ENCODE assay signal across 20 cellular contexts in genomic region chr4:21450331-21450730, GRCh38.
DNase-seq lines count a peak whose midpoint lies in the region; ATAC-seq, FAIRE-seq and TF ChIP-seq lines count a peak whose summit lies in the region.
"Had no signal": no experiment of that assay in that cellular context is flagged by ENCODE, and none has a peak within 500 bp of the region (broad histone marks: within the 10 kb centered on the region; RNA-seq: fewer than 3 reads in every experiment).

No MANE protein-coding gene starts in this region.

- H3K4me2 ChIP-seq in IMR-90 (ENCODE audit: low read depth, low read length) (no peak overlapping the region), K562 (ENCODE audit: insufficient read depth, low read length) (no peak overlapping the region), mesendoderm (ENCODE audit: low read length) (no peak overlapping the region)
- H3K4me2 ChIP-seq: A549, GM23338 had no signal

- TF ChIP-seq EP300 in K562 (IDR thresholded peaks at IDR 0.05; ENCODE audit: low read length), result no peak

- H2BK20ac ChIP-seq in IMR-90 (ENCODE audit: low read depth, low read length), result no peak overlapping the region

- no peak for TF ChIP-seq RAD21 in IMR-90 (IDR thresholded peaks at IDR 0.05; ENCODE audit: low read length)
- no peak for TF ChIP-seq RAD21 in K562 (CRISPR knock-in tag; conservative IDR thresholded peaks at IDR 0.05 in 1 of 2, IDR thresholded peaks at IDR 0.05 in 1 of 2)

- H3K14ac ChIP-seq in IMR-90 (replicated peaks; ENCODE audit: low read depth, low read length), result no peak overlapping the region

- TF ChIP-seq CTCF in IMR-90 (conservative IDR thresholded peaks at IDR 0.05; ENCODE audit: low read depth, low read length) (no peak), K562 (IDR thresholded peaks at IDR 0.05 in 2 of 3, conservative IDR thresholded peaks at IDR 0.05 in 1 of 3; ENCODE audit: insufficient read depth in 2 of 3, low read depth in 1 of 3, low read length in 3 of 3) (no peak)

- H3K79me2 ChIP-seq in K562 (ENCODE audit: control insufficient read depth, insufficient read depth, low read length), result no peaks in the 10 kb centered on the region
- H3K79me2 ChIP-seq in mesendoderm (ENCODE audit: control insufficient read depth, insufficient read depth, low read length), result no peaks in the 10 kb centered on the region

- BruUV-seq in IMR-90 (replicated peaks; lab: Mats Ljungman, UMichigan) (no TSS peak), K562 (replicated peaks; lab: Mats Ljungman, UMichigan) (no TSS peak)

- H3K9me1 ChIP-seq in IMR-90 (ENCODE audit: insufficient read depth, low read length) (no peaks in the 10 kb centered on the region), K562 (ENCODE audit: control insufficient read depth, insufficient read depth, low read length) (no peaks in the 10 kb centered on the region)

- H2AK5ac ChIP-seq in IMR-90 (ENCODE audit: low read depth, low read length), result no peak overlapping the region
- no peak overlapping the region for H2AK5ac ChIP-seq in mesendoderm (ENCODE audit: low read length)

- H2BK120ac ChIP-seq in IMR-90 (ENCODE audit: low read depth, low read length) (no peak overlapping the region), mesendoderm (ENCODE audit: low read depth, low read length) (no peak overlapping the region)

- H3K27me3 ChIP-seq in IMR-90 (ENCODE audit: control insufficient read depth, insufficient read depth, low read length), result no peaks in the 10 kb centered on the region
- H3K27me3 ChIP-seq in K562 (ENCODE audit: control insufficient read depth in 2 of 2, insufficient read depth in 2 of 2, low read length in 2 of 2), result no peaks in the 10 kb centered on the region
- peaks cover 1% of the 10 kb centered on the region for H3K27me3 ChIP-seq in mesendoderm (ENCODE audit: insufficient read depth, low read length, poor library complexity)

- intact Hi-C loops in IMR-90 (cut with micrococcal nuclease), result no loop called here
- intact Hi-C loops in K562 (cut with micrococcal nuclease), result no loop called here

- no peak overlapping the region for H3K4me3 ChIP-seq in IMR-90 (ENCODE audit: insufficient read depth, low read depth, low read length)
- no peak overlapping the region for H3K4me3 ChIP-seq in K562
- no peak overlapping the region for H3K4me3 ChIP-seq in mesendoderm (ENCODE audit: low read length)
- H3K4me3 ChIP-seq: A549, GM23338 had no signal

- H3K4me1 ChIP-seq in IMR-90 (ENCODE audit: control insufficient read depth, insufficient read depth, low read length) (no peaks in the 10 kb centered on the region), K562 (replicated peaks in 1 of 2; ENCODE audit: control insufficient read depth in 2 of 2, insufficient read depth in 2 of 2, low read length in 2 of 2) (no peaks in the 10 kb centered on the region), mesendoderm (ENCODE audit: control insufficient read depth, low read depth, low read length) (no peaks in the 10 kb centered on the region)
- H3K4me1 ChIP-seq: A549, Caco-2 had no signal

- POLR2A ChIA-PET in IMR-90 (lab: Charles Lee; ENCODE audit: unreplicated experiment) (no interaction called here), K562 (lab: Yijun Ruan, JAX) (no interaction called here)

- in situ Hi-C loops in IMR-90 (cut with MboI; ENCODE audit: low sequenced_read_pairs) (no loop called here), K562 (cut with MboI) (no loop called here)

- H3K9me3 ChIP-seq in IMR-90 (ENCODE audit: control insufficient read depth, insufficient read depth, low read length) (peaks cover 5% of the 10 kb centered on the region), K562 (replicated peaks; ENCODE audit: control insufficient read depth, insufficient read depth, low read depth, low read length) (no peaks in the 10 kb centered on the region)
- H3K9me3 ChIP-seq: A549, Caco-2 had no signal

- no peak overlapping the region for H2AFZ ChIP-seq in IMR-90 (replicated peaks; ENCODE audit: low read length, poor library complexity)
- no peak overlapping the region for H2AFZ ChIP-seq in K562 (ENCODE audit: low read depth, low read length)
- H2AFZ ChIP-seq: GM23338 had no signal

- no peak for TF ChIP-seq POLR2A in IMR-90 (IDR thresholded peaks at IDR 0.05; ENCODE audit: low read depth, low read length)
- TF ChIP-seq POLR2A in K562 (conservative IDR thresholded peaks at IDR 0.05), result no peak

- no peak overlapping the region for H3K23ac ChIP-seq in IMR-90 (ENCODE audit: low read depth, low read length)
- no peak overlapping the region for H3K23ac ChIP-seq in mesendoderm (ENCODE audit: low read length)

- dilution Hi-C loops in IMR-90 (cut with HindIII; ENCODE audit: low sequenced_read_pairs, unreplicated experiment), result no loop called here

- H3K9ac ChIP-seq in IMR-90 (ENCODE audit: low read depth, low read length), result no peak overlapping the region
- no peak overlapping the region for H3K9ac ChIP-seq in K562 (ENCODE audit: insufficient read depth in 1 of 2, low read depth in 2 of 2, low read length in 2 of 2)
- H3K9ac ChIP-seq in mesendoderm (ENCODE audit: low read length), result no peak overlapping the region

- WGBS in IMR-90 (ENCODE audit: extremely low coverage in 2 of 2, insufficient read length in 1 of 2), 2 experiments, result 0% methylated on average over 1 of the region's 4 CpGs; no CpG with 5 or more reads in 1 of the 2 experiments
- WGBS in K562 (ENCODE audit: insufficient coverage, low coverage, missing lambda C conversion rate), result 2% methylated on average over 4 of the region's 4 CpGs
- WGBS in mesendoderm (ENCODE audit: extremely low coverage, insufficient coverage, low lambda C conversion rate), result no CpG with 5 or more reads among the region's 4 CpGs

- H3K27ac ChIP-seq in IMR-90 (ENCODE audit: insufficient read depth, low read length) (no peak overlapping the region), K562 (ENCODE audit: extremely low read depth, low read depth, low read length) (no peak overlapping the region), mesendoderm (ENCODE audit: low read depth, low read length) (no peak overlapping the region)
- H3K27ac ChIP-seq: 22Rv1, A549, C4-2B, HL-60 had no signal

- no peak overlapping the region for H4K8ac ChIP-seq in IMR-90 (ENCODE audit: low read depth in 2 of 2, low read length in 2 of 2)
- H4K8ac ChIP-seq in mesendoderm (ENCODE audit: low read depth, low read length), result no peak overlapping the region

- H3K4ac ChIP-seq in IMR-90 (ENCODE audit: low read depth, low read length), result no peak overlapping the region
- H3K4ac ChIP-seq in mesendoderm (ENCODE audit: low read depth, low read length), result no peak overlapping the region

- no peaks in the 10 kb centered on the region for H3K36me3 ChIP-seq in IMR-90 (ENCODE audit: control insufficient read depth, insufficient read depth, low read length)
- H3K36me3 ChIP-seq in K562 (ENCODE audit: control insufficient read depth, insufficient read depth, low read length), result no peaks in the 10 kb centered on the region
- no peaks in the 10 kb centered on the region for H3K36me3 ChIP-seq in mesendoderm (ENCODE audit: control insufficient read depth, insufficient read depth, low read length)

- DNase-seq in DMS 273 (lab: John Stamatoyannopoulos, UW; ENCODE audit: unreplicated experiment) (peak; percentile 32), DMS 273 treated with DMSO at 0.1 percent for 48 hours (lab: John Stamatoyannopoulos, UW) (no peak), IMR-90 (no peak), K562 (ENCODE audit: extremely low read depth in 1 of 4, low spot score in 3 of 4) (no peak), mesendoderm (peak; percentile 21), pons (ENCODE audit: low spot score) (no peak)
- no peak for DNase-seq in activated effector memory CD4-positive, alpha-beta T cell treated with anti-CD3 and anti-CD28 coated beads, Interleukin-2, amount 50 U/mL, for 16 hours
- DNase-seq: AML-193; Caco-2; CD4-positive, alpha-beta T cell; HCEC 1CT had no signal

- H4K5ac ChIP-seq in IMR-90 (ENCODE audit: low read depth, low read length), result no peak overlapping the region
- no peak overlapping the region for H4K5ac ChIP-seq in mesendoderm (ENCODE audit: low read length)

- no peak overlapping the region for H2BK15ac ChIP-seq in IMR-90 (ENCODE audit: low read depth, low read length)
- H2BK15ac ChIP-seq in mesendoderm (replicated peaks; ENCODE audit: low read depth), result no peak overlapping the region

- CTCF ChIA-PET in IMR-90 (lab: Yijun Ruan, JAX) (no interaction called here), K562 (lab: Yijun Ruan, JAX; ENCODE audit: low intra/inter-chr PET ratio) (no interaction called here)

- H3K18ac ChIP-seq in IMR-90 (ENCODE audit: low read depth, low read length), result no peak overlapping the region
- H3K18ac ChIP-seq in mesendoderm (ENCODE audit: low read length), result no peak overlapping the region

- H2BK5ac ChIP-seq in IMR-90 (ENCODE audit: low read depth, low read length, poor library complexity, severe bottlenecking) (no peak overlapping the region), mesendoderm (ENCODE audit: low read length) (no peak overlapping the region)

- H4K20me1 ChIP-seq in IMR-90 (ENCODE audit: insufficient read depth, low read length) (no peaks in the 10 kb centered on the region), K562 (replicated peaks; ENCODE audit: control insufficient read depth, insufficient read depth, low read length) (no peaks in the 10 kb centered on the region)

- no peaks in the 10 kb centered on the region for H3K79me1 ChIP-seq in IMR-90 (ENCODE audit: low read depth in 1 of 2, low read length in 2 of 2)
- no peaks in the 10 kb centered on the region for H3K79me1 ChIP-seq in mesendoderm (ENCODE audit: low read length)

- ATAC-seq in IMR-90 (ENCODE audit: low read depth) (no peak), K562 (no peak), HG02678 (IDR thresholded peaks at IDR 0.05; ENCODE audit: unreplicated experiment) (no peak)
- ATAC-seq: A549, GM23338 had no signal

- no peak overlapping the region for H2AK9ac ChIP-seq in IMR-90 (replicated peaks; ENCODE audit: low read depth, low read length, poor library complexity)

- FAIRE-seq in K562 (lab: Jason Lieb, UNC), result no peak
- FAIRE-seq: A549, G401.6, GM12891, H54 had no signal

- H3K56ac ChIP-seq in IMR-90 (ENCODE audit: extremely low read depth, insufficient read depth, low read length) (no peak overlapping the region), mesendoderm (ENCODE audit: low read length) (no peak overlapping the region)

- no peak overlapping the region for H4K91ac ChIP-seq in IMR-90 (ENCODE audit: insufficient read depth, low read depth, low read length)

TF ChIP-seq in IMR-90, 13 proteins besides CTCF, POLR2A, EP300 and RAD21 (continues in another document):
- TF ChIP-seq MAFK (IDR thresholded peaks at IDR 0.05; ENCODE audit: low read depth, low read length), result peak; percentile 55

TF ChIP-seq in K562, 482 proteins besides CTCF, POLR2A, EP300 and RAD21 (continues in another document):
- no peak for TF ChIP-seq ELK3 (CRISPR knock-in tag; IDR thresholded peaks at IDR 0.05)
- peak; percentile 25; the same call in 1 of the 2 replicates for TF ChIP-seq ZNF316 (IDR thresholded peaks at IDR 0.05)
- no peak for TF ChIP-seq ZNF174 (CRISPR knock-in tag; IDR thresholded peaks at IDR 0.05)

Comparison
In these comparisons a context has a peak if more than half of its experiments do, and no peak if none do; other contexts are left out.
1. DNase-seq: peak in DMS 273 (single experiment) and mesendoderm (single experiment); none in DMS 273 treated with DMSO at 0.1 percent for 48 hours (single experiment), IMR-90 (single experiment), K562 (0 of 4), activated effector memory CD4-positive, alpha-beta T cell treated with anti-CD3 and anti-CD28 coated beads, Interleukin-2, amount 50 U/mL, for 16 hours (single experiment) and pons (single experiment).